ENCODE assay signal across 8 cellular contexts in genomic region chr10:11017575-11018425, GRCh38. TPM values are rescaled to one million over a fixed set of nuclear protein-coding genes. Genes with fewer than 3 reads are reported as not detected.
A peak's percentile ranks its signal among the peaks of the same experiment; 100 is the strongest.
DNase-seq lines count a peak whose midpoint lies in the region; ATAC-seq, FAIRE-seq and TF ChIP-seq lines count a peak whose summit lies in the region.

CELF2 (plus strand) TSS chr10:11017872; CDS start chr10:11018090, 218 bp downstream.

- H3K9me3 ChIP-seq in A549 (no peaks in the 10 kb centered on the region), small intestine (ENCODE audit: control insufficient read depth, low read depth) (no peaks in the 10 kb centered on the region)

- WGBS in A549 (ENCODE audit: missing lambda C conversion rate): 11% methylated on average over 22 of the region's 132 CpGs
- 1 to 3% (median 1%) methylated on average over 81 to 132 of the region's 132 CpGs for WGBS in small intestine, 3 donors

- H3K27ac ChIP-seq in A549 (peak within 1 kb of the TSS in 1 of 2 experiments; percentile 56; a peak in 2 of 6 replicates), brain microvascular endothelial cell (no peak within 1 kb of the TSS), small intestine (ENCODE audit: low read depth in 1 of 2, low read length in 1 of 2) (peak within 1 kb of the TSS; percentile 65 to 93)

- peaks cover 5% of the 10 kb centered on the region for H3K27me3 ChIP-seq in brain microvascular endothelial cell (replicated peaks)
- peaks cover 0 to 5% of the 10 kb centered on the region in 2 donors for H3K27me3 ChIP-seq in small intestine (ENCODE audit: control insufficient read depth in 2 of 2, insufficient read depth in 2 of 2, low read length in 2 of 2)

- H3K4me1 ChIP-seq in A549 (peaks cover 7% of the 10 kb centered on the region; the same call in 1 of the 3 replicates), small intestine (ENCODE audit: control insufficient read depth in 2 of 2, insufficient read depth in 1 of 2, low read depth in 1 of 2, low read length in 1 of 2) (peaks cover 0 to 2% of the 10 kb centered on the region in 2 donors)

- no peak for TF ChIP-seq RAD21 in A549 (conservative IDR thresholded peaks at IDR 0.05 in 1 of 2, IDR thresholded peaks at IDR 0.05 in 1 of 2)

- in situ Hi-C loops in brain microvascular endothelial cell (cut with HindIII; ENCODE audit: low pct_ligation_motif_present, low sequenced_read_pairs): no loop called here

- TF ChIP-seq EP300 in A549 (IDR thresholded peaks at IDR 0.05): no peak

- TF ChIP-seq POLR2A in A549 (IDR thresholded peaks at IDR 0.05; ENCODE audit: low read length): no peak

- peak within 1 kb of the TSS; percentile 48 for H3K4me3 ChIP-seq in A549
- peak within 1 kb of the TSS; percentile 43 for H3K4me3 ChIP-seq in brain microvascular endothelial cell (ENCODE audit: low read depth, low read length)
- H3K4me3 ChIP-seq in small intestine (ENCODE audit: low read depth in 1 of 2, low read length in 2 of 2): peak within 1 kb of the TSS; percentile 85 to 86

- DNase-seq in A549 (ENCODE audit: low read depth in 1 of 2, low spot score in 1 of 2) (no peak), T-helper 9 cell (peak; percentile 39), brain microvascular endothelial cell (no peak), iPS-NIHi11 (ENCODE audit: low spot score) (peak; percentile 86), small intestine (peak; percentile 64), pons (ENCODE audit: low spot score) (no peak)

- CTCF ChIA-PET in A549 (lab: Yijun Ruan, JAX): no interaction called here

- peak within 1 kb of the TSS; percentile 98 for H3K4me2 ChIP-seq in A549

- POLR2A ChIA-PET in A549 (lab: Yijun Ruan, JAX): no interaction called here

- ATAC-seq in A549: peak; percentile 42 to 55; a peak in 4 of 6 replicates
- peak; percentile 64 for ATAC-seq in GM19025 (IDR thresholded peaks at IDR 0.05; ENCODE audit: low read depth, unreplicated experiment)
- peak; percentile 81 for ATAC-seq in HG03354 (IDR thresholded peaks at IDR 0.05; ENCODE audit: poor library complexity, severe bottlenecking, unreplicated experiment)

- TF ChIP-seq CTCF in A549 (IDR thresholded peaks at IDR 0.05): no peak
- no peak for TF ChIP-seq CTCF in brain microvascular endothelial cell (IDR thresholded peaks at IDR 0.05; ENCODE audit: low read depth, low read length, missing control alignments)

- H3K36me3 ChIP-seq in brain microvascular endothelial cell (replicated peaks) (no peaks in the 10 kb centered on the region), small intestine (ENCODE audit: control insufficient read depth in 2 of 2, insufficient read depth in 2 of 2, low read length in 2 of 2) (no peaks in the 10 kb centered on the region)

- FAIRE-seq in A549 (lab: Jason Lieb, UNC): no peak
- no peak for FAIRE-seq in small intestine (lab: Jason Lieb, UNC)

TF ChIP-seq in A549, 52 proteins besides CTCF, POLR2A, EP300 and RAD21:
- TF ChIP-seq, protein P1, sequence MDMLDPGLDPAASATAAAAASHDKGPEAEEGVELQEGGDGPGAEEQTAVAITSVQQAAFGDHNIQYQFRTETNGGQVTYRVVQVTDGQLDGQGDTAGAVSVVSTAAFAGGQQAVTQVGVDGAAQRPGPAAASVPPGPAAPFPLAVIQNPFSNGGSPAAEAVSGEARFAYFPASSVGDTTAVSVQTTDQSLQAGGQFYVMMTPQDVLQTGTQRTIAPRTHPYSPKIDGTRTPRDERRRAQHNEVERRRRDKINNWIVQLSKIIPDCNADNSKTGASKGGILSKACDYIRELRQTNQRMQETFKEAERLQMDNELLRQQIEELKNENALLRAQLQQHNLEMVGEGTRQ (IDR thresholded peaks at IDR 0.05): no peak
- TF ChIP-seq JUN (IDR thresholded peaks at IDR 0.05) (no peak), CBX2 (IDR thresholded peaks at IDR 0.05; ENCODE audit: borderline replicate concordance, low read depth) (no peak), HOXB13 (CRISPR knock-in tag; IDR thresholded peaks at IDR 0.05; ENCODE audit: low read depth) (no peak), CBX8 (IDR thresholded peaks at IDR 0.05) (no peak), MAZ (IDR thresholded peaks at IDR 0.05; ENCODE audit: borderline replicate concordance, low read depth, low read length) (no peak), E2F6 (IDR thresholded peaks at IDR 0.05; ENCODE audit: borderline replicate concordance, low read depth) (no peak), MYC (IDR thresholded peaks at IDR 0.05; ENCODE audit: borderline replicate concordance, low read length) (no peak), CHD4 (IDR thresholded peaks at IDR 0.05; ENCODE audit: borderline replicate concordance) (no peak), ATOH8 (CRISPR knock-in tag; IDR thresholded peaks at IDR 0.05; ENCODE audit: low read depth) (no peak)

RNA-seq across cellular contexts. Expression of gene CELF2, which starts in this region (rescaled TPM):
- polyA plus RNA-seq in A549 (2011; rRNA removed) (0.03 and 0.04 TPM in 2 replicates), A549 (2017; fragmentation: RNase III; extraction: RNeasy Plus Mini Kit Qiagen cat#74134 plus additional on column Dnase treatment) (0.01 to 0.04 TPM in 2 of 3 replicates, not detected in the other), small intestine (10 to 100 TPM in 1 of 3 donors, 1 to 10 TPM in 2; 1.8 to 11.6 (median 4.1) TPM)
- polyA plus RNA-seq in A549 (2012; cell fraction: cytosol; rRNA removed): 0.01 TPM in 2 replicates
- 0.01 and 0.04 TPM in 2 replicates for polyA plus RNA-seq in A549 (2012; cell fraction: nucleus; rRNA removed)
- polyA minus RNA-seq in A549 (2011; rRNA and poly(A)+ RNA removed): 0.10 TPM in 1 of 2 replicates, not detected in the other

Comparison
In these comparisons a context has a peak if more than half of its experiments do, and no peak if none do; other contexts are left out.
1. Peak in ATAC-seq, H3K4me3 ChIP-seq and H3K4me2 ChIP-seq in A549; RNA of the gene not detected or under 1 TPM.
2. DNase-seq: peak in T-helper 9 cell (single experiment), iPS-NIHi11 (single experiment) and small intestine (single experiment); none in A549 (0 of 2), brain microvascular endothelial cell (single experiment) and pons (single experiment).
3. Peak in every context shown above with its lines, with median percentiles within 50 percentile points of each other: ATAC-seq and H3K4me3 ChIP-seq.